ENCODE assay signal across 10 cellular contexts in genomic region chr15:78212546-78213424, GRCh38. TPM values are rescaled to one million over a fixed set of nuclear protein-coding genes. Genes with fewer than 3 reads are reported as not detected.
DNase-seq lines count a peak whose midpoint lies in the region; ATAC-seq and TF ChIP-seq lines count a peak whose summit lies in the region.
"Had no signal": no experiment of that assay in that cellular context is flagged by ENCODE, and none has a peak within 500 bp of the region (broad histone marks: within the 10 kb centered on the region; RNA-seq: fewer than 3 reads in every experiment).

No MANE protein-coding gene starts in this region.

- H3K36me3 Mint-ChIP-seq in natural killer cell, result no peaks in the 10 kb centered on the region

- DNase-seq in NCI-H146 treated with DMSO at 0.1 percent for 48 hours (lab: John Stamatoyannopoulos, UW; ENCODE audit: unreplicated experiment), result peak; percentile 90
- peak in 8 of 10 donors; percentile 52 to 92 (median 69) for DNase-seq in dorsolateral prefrontal cortex
- peak; percentile 68 for DNase-seq in mucosa of gallbladder (ENCODE audit: low spot score)
- no peak for DNase-seq in omental fat pad (ENCODE audit: low spot score)
- DNase-seq in NCI-H187 (lab: John Stamatoyannopoulos, UW), result no peak
- no peak for DNase-seq in natural killer cell
- DNase-seq in NCI-H1092 treated with DMSO at 0.1 percent for 48 hours (lab: John Stamatoyannopoulos, UW), result no peak
- DNase-seq: NCI-H1436 had no signal

- H3K27ac Mint-ChIP-seq in natural killer cell, result no peak overlapping the region
- H3K27ac Mint-ChIP-seq: dendritic cell treated with granulocyte-macrophage colony-stimulating factor and Interleukin-4, amounts not matched to agents 40 ng/mL and 50 ng/mL, for 4 days had no signal

- TF ChIP-seq CTCF in C4-2B (conservative IDR thresholded peaks at IDR 0.05) (no peak), dorsolateral prefrontal cortex (IDR thresholded peaks at IDR 0.05 in 54 of 56, conservative IDR thresholded peaks at IDR 0.05 in 2 of 56; ENCODE audit: low read depth in 1 of 56, partially characterized antibody in 56 of 56) (peak in 1 of 56 donors; percentile 11), omental fat pad (IDR thresholded peaks at IDR 0.05) (no peak), natural killer cell (IDR thresholded peaks at IDR 0.05) (no peak)

- intact Hi-C loops in dorsolateral prefrontal cortex (cut with DNase I), result no loop called here
- intact Hi-C loops in natural killer cell (cut with micrococcal nuclease), result no loop called here

- H3K27ac ChIP-seq in C4-2B, result peak overlapping the region; percentile 14; the same call in 1 of the 2 replicates
- peak overlapping the region in 58 of 59 donors; percentile 29 to 94 (median 82) for H3K27ac ChIP-seq in dorsolateral prefrontal cortex

- H3K4me3 ChIP-seq in dorsolateral prefrontal cortex, result no peak overlapping the region

- H3K27me3 ChIP-seq in dorsolateral prefrontal cortex, result no peaks in the 10 kb centered on the region

- H3K4me1 Mint-ChIP-seq in natural killer cell, result no peaks in the 10 kb centered on the region

- ATAC-seq in omental fat pad (ENCODE audit: low FRiP score), result no peak
- no peak for ATAC-seq in natural killer cell

- no peak overlapping the region for H3K4me3 Mint-ChIP-seq in natural killer cell
- H3K4me3 Mint-ChIP-seq: dendritic cell treated with granulocyte-macrophage colony-stimulating factor and Interleukin-4, amounts not matched to agents 40 ng/mL and 50 ng/mL, for 4 days had no signal

- H3K9me3 Mint-ChIP-seq in natural killer cell, result no peaks in the 10 kb centered on the region
- H3K9me3 Mint-ChIP-seq: dendritic cell treated with granulocyte-macrophage colony-stimulating factor and Interleukin-4, amounts not matched to agents 40 ng/mL and 50 ng/mL, for 4 days had no signal

- H3K27me3 Mint-ChIP-seq in natural killer cell (ENCODE audit: low read depth in 2 of 2), result peaks cover 3 to 12% of the 10 kb centered on the region in 2 donors

RNA-seq across cellular contexts. Expression of gene ACSBG1, which starts 21.6 kb away (rescaled TPM):
- total RNA-seq in dorsolateral prefrontal cortex, result 100 to 1,000 TPM in 47 of 120 experiments, 10 to 100 TPM in 73; 48.0 to 276 (median 94.0) TPM
- total RNA-seq in mucosa of gallbladder, result 0.83 TPM
- not detected for total RNA-seq in omental fat pad
- total RNA-seq in natural killer cell, result under 1 TPM in 1 of 3 donors, not detected in 2; 0.07 TPM

RNA-seq across cellular contexts. Expression of gene DNAJA4, which starts 51.6 kb away (rescaled TPM):
- total RNA-seq in dorsolateral prefrontal cortex (100 to 1,000 TPM in 49 of 120 experiments, 10 to 100 TPM in 71; 52.5 to 507 (median 97.1) TPM), mucosa of gallbladder (36.9 TPM), omental fat pad (10 to 100 TPM; 19.0 to 88.6 (median 28.9) TPM), natural killer cell (10 to 100 TPM; 23.2 to 28.8 (median 26.3) TPM)

Comparison
In these comparisons a context has a peak if more than half of its experiments do, and no peak if none do; other contexts are left out.
1. DNase-seq: peak in NCI-H146 treated with DMSO at 0.1 percent for 48 hours (single experiment), dorsolateral prefrontal cortex (8 of 10) and mucosa of gallbladder (single experiment); none in omental fat pad (single experiment), NCI-H187 (0 of 2), natural killer cell (single experiment) and NCI-H1092 treated with DMSO at 0.1 percent for 48 hours (single experiment).
2. RNA of gene ACSBG1, which starts 21.6 kb away (total RNA-seq): 48.0 to 276 TPM in dorsolateral prefrontal cortex; 0.83 TPM in mucosa of gallbladder (single experiment), 0.07 TPM in natural killer cell and not detected in omental fat pad; every median in the first group is over 10 times any median in the second.